ENCODE assay signal across 20 cellular contexts in the genomic region with DNA sequence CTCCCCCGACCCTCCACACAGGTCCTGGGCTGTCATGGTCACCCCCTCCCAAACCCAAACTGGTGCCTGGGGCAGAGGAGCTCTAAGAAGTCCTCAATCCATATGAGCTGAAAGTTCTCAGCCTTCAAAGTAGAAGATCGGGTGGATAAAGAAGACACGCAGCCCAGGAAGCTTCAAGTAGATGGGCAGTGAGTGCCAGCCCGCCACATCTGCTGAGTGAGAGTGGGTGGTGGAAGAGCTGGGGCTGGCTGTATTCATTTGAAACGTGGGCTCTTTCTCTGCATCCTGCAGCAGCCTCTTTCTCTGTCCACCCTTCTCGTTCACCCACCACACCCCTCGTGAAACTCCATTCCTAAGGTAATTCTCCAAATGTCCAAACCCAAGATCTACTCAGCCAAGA.
"Had no signal": no experiment of that assay in that cellular context is flagged by ENCODE, and none has a peak within 500 bp of the region (broad histone marks: within the 10 kb centered on the region; RNA-seq: fewer than 3 reads in every experiment).

No MANE protein-coding gene starts in this region.

- H3K36me3 ChIP-seq: breast epithelium, esophagus muscularis mucosa, gastroesophageal sphincter, heart left ventricle, ovary had no signal

- H3K27ac Mint-ChIP-seq: activated T-helper 2 cell treated with anti-CD3 and anti-CD28 coated beads, Interferon-gamma antibody, Interleukin-2, Interleukin-4, amounts not matched to agents 10 μg/mL and 5 μg/mL and 100 μg/mL, durations not matched to agents 14 hours and 24 hours and 36 hours; memory B cell; type B pancreatic cell had no signal

- H3K4me1 ChIP-seq: breast epithelium, gastroesophageal sphincter, testis had no signal

- H3K9me3 ChIP-seq: breast epithelium, esophagus muscularis mucosa, gastroesophageal sphincter, heart left ventricle, ovary, psoas muscle, testis had no signal

- DNase-seq: activated CD4-positive, alpha-beta T cell treated with anti-CD3 and anti-CD28 coated beads for 48 hours; activated CD4-positive, CD25-positive, alpha-beta regulatory T cell; activated naive CD4-positive, alpha-beta T cell treated with Interleukin-2 at 50 U/mL for 16 hours; effector CD4-positive, alpha-beta T cell; heart left ventricle; kidney glomerular epithelial cell; left ventricle myocardium superior; ovary; psoas muscle; right cardiac atrium; stimulated activated CD4-positive, alpha-beta T cell treated with anti-CD3 and anti-CD28 coated beads, Interleukin-2, amount 100 ng/mL, for 48 hours; SW 1271; T-helper 9 cell; testis had no signal

- H3K27ac ChIP-seq: breast epithelium, esophagus muscularis mucosa, gastroesophageal sphincter, ovary, psoas muscle, testis had no signal

- H3K9me3 Mint-ChIP-seq: activated T-helper 2 cell treated with anti-CD3 and anti-CD28 coated beads, Interferon-gamma antibody, Interleukin-2, Interleukin-4, amounts not matched to agents 10 μg/mL and 5 μg/mL and 100 μg/mL, durations not matched to agents 14 hours and 24 hours and 36 hours; memory B cell; type B pancreatic cell had no signal

- ATAC-seq: gastroesophageal sphincter, heart left ventricle, left ventricle myocardium superior, right cardiac atrium had no signal

- H3K4me3 ChIP-seq: breast epithelium, esophagus muscularis mucosa, gastroesophageal sphincter, heart left ventricle, ovary, psoas muscle, testis had no signal

- H3K4me3 Mint-ChIP-seq: memory B cell, type B pancreatic cell had no signal

- H3K36me3 Mint-ChIP-seq: memory B cell, type B pancreatic cell had no signal

- H3K27me3 ChIP-seq: breast epithelium, esophagus muscularis mucosa, gastroesophageal sphincter, heart left ventricle, ovary, testis had no signal
